In the genomic region with DNA sequence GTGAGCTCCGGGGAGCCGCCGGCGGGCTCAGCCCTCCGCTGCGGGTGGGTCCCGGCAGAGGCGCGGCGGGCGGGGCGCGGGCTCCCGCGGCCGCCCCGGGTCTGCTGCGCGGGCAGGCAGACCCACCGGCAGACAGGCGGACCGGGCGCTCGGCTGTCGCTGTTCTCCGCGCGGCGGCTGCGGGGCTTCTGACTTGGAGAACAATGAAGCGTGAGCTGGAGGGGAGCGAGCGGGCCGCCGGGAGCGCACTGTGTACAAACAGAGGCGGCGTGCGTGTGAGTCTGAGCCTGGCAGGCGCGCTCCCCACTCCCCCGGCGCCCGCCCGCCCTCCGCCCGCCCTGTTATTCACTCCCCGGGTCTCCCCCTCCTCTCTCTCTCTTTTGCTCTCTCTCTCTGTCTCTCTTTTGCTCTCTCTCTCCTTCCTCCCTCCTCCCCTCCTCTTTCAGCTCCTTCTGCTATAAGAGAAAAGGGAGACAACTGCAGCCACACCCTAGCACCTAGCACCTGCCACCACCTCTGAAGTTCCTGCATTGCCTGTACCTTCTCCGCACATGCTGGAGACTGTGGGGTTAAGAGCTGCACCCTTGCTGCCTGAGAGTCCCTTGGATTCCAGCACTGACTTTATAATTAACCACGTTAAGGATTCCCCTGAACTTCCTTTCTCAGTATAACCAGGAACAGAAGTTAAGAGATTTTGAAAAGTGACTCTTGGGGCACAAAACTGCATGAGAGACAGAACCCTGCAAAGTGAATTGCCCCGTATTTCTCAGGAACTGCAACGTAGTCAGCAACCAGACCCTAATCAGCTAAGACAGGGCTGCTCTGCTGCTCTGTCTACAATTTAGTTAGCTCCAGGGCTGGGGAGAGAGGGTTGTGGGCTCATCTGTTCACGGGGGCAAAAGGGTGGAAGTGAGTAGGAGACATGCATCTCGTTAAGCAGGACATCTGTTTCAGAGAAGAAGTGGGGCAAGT, we compare ENCODE assay signal across 8 cellular contexts. TPM values are rescaled to one million over a fixed set of nuclear protein-coding genes. Genes with fewer than 3 reads are reported as not detected.
A peak's percentile ranks its signal among the peaks of the same experiment; 100 is the strongest.
DNase-seq lines count a peak whose midpoint lies in the region; TF ChIP-seq lines count a peak whose summit lies in the region.

A gene with protein sequence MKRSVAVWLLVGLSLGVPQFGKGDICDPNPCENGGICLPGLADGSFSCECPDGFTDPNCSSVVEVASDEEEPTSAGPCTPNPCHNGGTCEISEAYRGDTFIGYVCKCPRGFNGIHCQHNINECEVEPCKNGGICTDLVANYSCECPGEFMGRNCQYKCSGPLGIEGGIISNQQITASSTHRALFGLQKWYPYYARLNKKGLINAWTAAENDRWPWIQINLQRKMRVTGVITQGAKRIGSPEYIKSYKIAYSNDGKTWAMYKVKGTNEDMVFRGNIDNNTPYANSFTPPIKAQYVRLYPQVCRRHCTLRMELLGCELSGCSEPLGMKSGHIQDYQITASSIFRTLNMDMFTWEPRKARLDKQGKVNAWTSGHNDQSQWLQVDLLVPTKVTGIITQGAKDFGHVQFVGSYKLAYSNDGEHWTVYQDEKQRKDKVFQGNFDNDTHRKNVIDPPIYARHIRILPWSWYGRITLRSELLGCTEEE (minus strand): TSS at position 277 of the 972 bp plus-strand sequence. CDS start 506 bp downstream, outside the sequence.

- no peak for TF ChIP-seq CTCF in subcutaneous adipose tissue (IDR thresholded peaks at IDR 0.05; ENCODE audit: low read depth)

- peaks cover 47% of the 10 kb centered on the region for H3K27me3 Mint-ChIP-seq in activated CD4-positive, alpha-beta T cell treated with anti-CD3 and anti-CD28 coated beads, Interleukin-2, amount 10 ng/mL, durations not matched to agents 7 days and 5 days

- CTCF ChIA-PET in activated CD4-positive, alpha-beta T cell treated with anti-CD3 and anti-CD28 coated beads, Interleukin-2, amount 10 ng/mL, durations not matched to agents 7 days and 5 days (lab: Charles Lee), result no interaction called here

- DNase-seq in COR-L47 (lab: John Stamatoyannopoulos, UW), result peak; percentile 54
- DNase-seq in NCI-H446 (lab: John Stamatoyannopoulos, UW), result peak; percentile 32 to 60
- DNase-seq in dedifferentiated amniotic fluid mesenchymal stem cell (ENCODE audit: extremely low spot score), result peak; percentile 55
- DNase-seq in left kidney (ENCODE audit: low read depth, low spot score), result peak; percentile 83
- no peak for DNase-seq in activated CD4-positive, alpha-beta T cell treated with anti-CD3 and anti-CD28 coated beads, Interleukin-2, amount 10 ng/mL, durations not matched to agents 7 days and 5 days
- DNase-seq in HT-29 (ENCODE audit: low spot score), result no peak
- no peak for DNase-seq in activated CD4-positive, CD25-positive, alpha-beta regulatory T cell treated with anti-CD3 and anti-CD28 coated beads, Interleukin-2, amount 50 U/mL, for 72 hours

- POLR2A ChIA-PET in activated CD4-positive, alpha-beta T cell treated with anti-CD3 and anti-CD28 coated beads, Interleukin-2, amount 10 ng/mL, durations not matched to agents 7 days and 5 days (lab: Charles Lee), result no interaction called here

- H3K9me3 Mint-ChIP-seq in activated CD4-positive, alpha-beta T cell treated with anti-CD3 and anti-CD28 coated beads, Interleukin-2, amount 10 ng/mL, durations not matched to agents 7 days and 5 days, result no peaks in the 10 kb centered on the region

- H3K36me3 Mint-ChIP-seq in activated CD4-positive, alpha-beta T cell treated with anti-CD3 and anti-CD28 coated beads, Interleukin-2, amount 10 ng/mL, durations not matched to agents 7 days and 5 days (ENCODE audit: low read depth), result no peaks in the 10 kb centered on the region

- peaks cover 12% of the 10 kb centered on the region for H3K4me1 Mint-ChIP-seq in activated CD4-positive, alpha-beta T cell treated with anti-CD3 and anti-CD28 coated beads, Interleukin-2, amount 10 ng/mL, durations not matched to agents 7 days and 5 days

- H3K27ac Mint-ChIP-seq in activated CD4-positive, alpha-beta T cell treated with anti-CD3 and anti-CD28 coated beads, Interleukin-2, amount 10 ng/mL, durations not matched to agents 7 days and 5 days, result no peak within 1 kb of the TSS

- H3K4me3 Mint-ChIP-seq in activated CD4-positive, alpha-beta T cell treated with anti-CD3 and anti-CD28 coated beads, Interleukin-2, amount 10 ng/mL, durations not matched to agents 7 days and 5 days, result no peak within 1 kb of the TSS

RNA-seq across cellular contexts. Expression of the gene that starts here (rescaled TPM):
- total RNA-seq in subcutaneous adipose tissue, result 10 to 100 TPM in 3 of 4 donors, 1 to 10 TPM in 1; 9.6 to 16.0 (median 11.1) TPM
- not detected for total RNA-seq in activated CD4-positive, alpha-beta T cell treated with anti-CD3 and anti-CD28 coated beads, Interleukin-2, amount 10 ng/mL, durations not matched to agents 7 days and 5 days
- not detected in 2 replicates for total RNA-seq in HT-29 (2014; rRNA removed; shearing (Covaris generic))

Comparison
In these comparisons a context has a peak if more than half of its experiments do, and no peak if none do; other contexts are left out.
1. RNA of the gene that starts here (total RNA-seq): 9.6 to 16.0 TPM in subcutaneous adipose tissue; not detected in activated CD4-positive, alpha-beta T cell treated with anti-CD3 and anti-CD28 coated beads, Interleukin-2, amount 10 ng/mL, durations not matched to agents 7 days and 5 days and not detected in HT-29; every median in the first group is over 10 times any median in the second.
2. DNase-seq: peak in COR-L47 (single experiment), NCI-H446 (2 of 2), dedifferentiated amniotic fluid mesenchymal stem cell (single experiment) and left kidney (single experiment); none in activated CD4-positive, alpha-beta T cell treated with anti-CD3 and anti-CD28 coated beads, Interleukin-2, amount 10 ng/mL, durations not matched to agents 7 days and 5 days (single experiment), HT-29 (single experiment) and activated CD4-positive, CD25-positive, alpha-beta regulatory T cell treated with anti-CD3 and anti-CD28 coated beads, Interleukin-2, amount 50 U/mL, for 72 hours (single experiment).